10 cellular contexts compared by ENCODE assay signal in the genomic region with DNA sequence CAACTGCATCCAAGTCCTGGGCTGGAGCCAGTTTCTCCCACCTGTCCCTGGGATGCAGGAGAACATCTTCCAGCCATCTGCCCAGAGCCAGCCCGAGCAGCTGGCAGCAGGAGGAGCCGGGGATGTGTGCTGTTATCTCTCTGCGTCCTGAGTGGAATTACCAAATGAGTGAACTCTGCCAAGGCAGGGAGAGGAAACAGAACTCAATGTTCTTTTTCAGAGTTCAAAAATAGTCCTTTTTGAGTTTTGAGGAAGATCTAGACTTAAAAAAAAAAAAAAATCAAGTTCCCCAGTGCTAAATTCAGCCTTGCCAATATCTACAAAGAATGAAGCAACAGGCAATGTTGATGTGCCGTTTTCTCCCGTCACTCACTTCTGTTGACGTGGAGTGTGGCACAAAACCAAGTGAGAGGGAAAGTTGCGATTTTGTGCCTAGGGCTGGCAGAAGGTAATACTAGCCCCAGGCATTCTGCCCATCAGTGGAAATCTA. TPM values are rescaled to one million over a fixed set of nuclear protein-coding genes. Genes with fewer than 3 reads are reported as not detected.
DNase-seq lines count a peak whose midpoint lies in the region; ATAC-seq, FAIRE-seq and TF ChIP-seq lines count a peak whose summit lies in the region.
"Had no signal": no experiment of that assay in that cellular context is flagged by ENCODE, and none has a peak within 500 bp of the region (broad histone marks: within the 10 kb centered on the region; RNA-seq: fewer than 3 reads in every experiment).

No MANE protein-coding gene starts in this region.

- no peak overlapping the region for H3K27ac Mint-ChIP-seq in CD4-positive, alpha-beta T cell

- POLR2A ChIA-PET in CD4-positive, alpha-beta T cell (lab: Charles Lee) = no interaction called here

- ATAC-seq in omental fat pad (ENCODE audit: low FRiP score) (peak; percentile 77), HG03469 (IDR thresholded peaks at IDR 0.05; ENCODE audit: unreplicated experiment) (no peak)
- ATAC-seq in CD4-positive, alpha-beta T cell (ENCODE audit: poor library complexity) = no peak

- no peak for TF ChIP-seq POLR2A in H54 (IDR thresholded peaks at IDR 0.05; ENCODE audit: low read depth, low read length)

- TF ChIP-seq CTCF in omental fat pad (IDR thresholded peaks at IDR 0.05) = no peak
- no peak for TF ChIP-seq CTCF in CD4-positive, alpha-beta T cell (IDR thresholded peaks at IDR 0.05)

- peaks cover 6% of the 10 kb centered on the region for H3K4me1 Mint-ChIP-seq in CD4-positive, alpha-beta T cell (ENCODE audit: low read depth)

- H3K27ac ChIP-seq in BLaER1 = no peak overlapping the region
- H3K27ac ChIP-seq in esophagus (ENCODE audit: low read depth in 2 of 2, low read length in 1 of 2) = peak overlapping the region; percentile 66 to 79
- no peak overlapping the region for H3K27ac ChIP-seq in CD4-positive, alpha-beta T cell (ENCODE audit: low read depth, low read length)

- H3K4me1 ChIP-seq in BLaER1 = peaks cover 18% of the 10 kb centered on the region
- no peaks in the 10 kb centered on the region for H3K4me1 ChIP-seq in esophagus (ENCODE audit: control insufficient read depth in 2 of 2, insufficient read depth in 2 of 2, low read length in 1 of 2)

- no peaks in the 10 kb centered on the region for H3K36me3 ChIP-seq in BLaER1
- H3K36me3 ChIP-seq in esophagus (ENCODE audit: control insufficient read depth in 2 of 2, insufficient read depth in 2 of 2, low read length in 1 of 2) = no peaks in the 10 kb centered on the region

- H3K9ac ChIP-seq in BLaER1 = no peak overlapping the region

- WGBS in esophagus, 2 donors = 26 to 37% methylated on average over 7 of the region's 7 CpGs

- H3K36me3 Mint-ChIP-seq in CD4-positive, alpha-beta T cell (ENCODE audit: low read depth) = no peaks in the 10 kb centered on the region

- FAIRE-seq in H54 (lab: Jason Lieb, UNC) = no peak

- H3K27me3 Mint-ChIP-seq in CD4-positive, alpha-beta T cell = peaks cover 30% of the 10 kb centered on the region

- DNase-seq in NCI-H69 (lab: John Stamatoyannopoulos, UW) (peak; percentile 76), omental fat pad (ENCODE audit: low spot score) (no peak), H54 (ENCODE audit: insufficient read length, low spot score) (no peak), GOT3 (lab: John Stamatoyannopoulos, UW) (no peak)
- DNase-seq in CD4-positive, alpha-beta T cell = no peak
- DNase-seq: activated CD4-positive, alpha-beta T cell treated with anti-CD3 and anti-CD28 coated beads, Interleukin-2, amount 50 U/mL, for 48 hours; NCI-H2227 treated with DMSO at 0.1 percent for 48 hours had no signal

- H4K20me1 ChIP-seq in BLaER1 = no peaks in the 10 kb centered on the region

- no peaks in the 10 kb centered on the region for H3K9me3 Mint-ChIP-seq in CD4-positive, alpha-beta T cell

- H3K27me3 ChIP-seq in BLaER1 = no peaks in the 10 kb centered on the region
- H3K27me3 ChIP-seq in esophagus (ENCODE audit: control insufficient read depth in 1 of 2, insufficient read depth in 2 of 2, low read length in 2 of 2) = no peaks in the 10 kb centered on the region
- peaks cover 4% of the 10 kb centered on the region for H3K27me3 ChIP-seq in CD4-positive, alpha-beta T cell (ENCODE audit: control insufficient read depth, insufficient read depth, low read length)

- H3K4me2 ChIP-seq in BLaER1 = peak overlapping the region; percentile 34

- intact Hi-C loops in CD4-positive, alpha-beta T cell (cut with DNase I, micrococcal nuclease) = no loop called here

- no peak overlapping the region for H3K4me3 ChIP-seq in BLaER1
- no peak overlapping the region for H3K4me3 ChIP-seq in esophagus (ENCODE audit: low read depth in 1 of 2, low read length in 2 of 2)

- H3K9me3 ChIP-seq in BLaER1 (no peaks in the 10 kb centered on the region), esophagus (ENCODE audit: control insufficient read depth in 2 of 2, insufficient read depth in 1 of 2, low read depth in 1 of 2, low read length in 1 of 2) (no peaks in the 10 kb centered on the region)
- no peaks in the 10 kb centered on the region for H3K9me3 ChIP-seq in CD4-positive, alpha-beta T cell (ENCODE audit: control insufficient read depth, low read length)

- CTCF ChIA-PET in CD4-positive, alpha-beta T cell (lab: Charles Lee) = no interaction called here

- H3K4me3 Mint-ChIP-seq in CD4-positive, alpha-beta T cell = no peak overlapping the region

RNA-seq across cellular contexts. Expression of gene TMOD1, which starts 56.2 kb away (rescaled TPM):
- 1 to 10 TPM; 3.2 to 7.1 TPM for polyA plus RNA-seq in esophagus
- 10 to 100 TPM; 10.1 to 33.8 (median 21.0) TPM for total RNA-seq in omental fat pad
- total RNA-seq in CD4-positive, alpha-beta T cell = under 1 TPM; 0.20 to 0.47 TPM

Comparison
In these comparisons a context has a peak if more than half of its experiments do, and no peak if none do; other contexts are left out.
1. H3K27ac ChIP-seq: peak in esophagus (2 of 2); none in BLaER1 (single experiment) and CD4-positive, alpha-beta T cell (single experiment).
2. RNA of gene TMOD1, which starts 56.2 kb away (total RNA-seq): 10.1 to 33.8 TPM in omental fat pad; 0.20 to 0.47 TPM in CD4-positive, alpha-beta T cell; every median in the first group is over 4 times any median in the second.